Comparison of ENCODE assay signal across 1 cellular context in genomic region chr19:49113762-49114629, GRCh38.
TF ChIP-seq lines count a peak whose summit lies in the region.

Gene LIN7B (plus strand): TSS chr19:49114370. CDS start chr19:49114405, 35 bp downstream.

TF ChIP-seq in K562, 482 proteins besides CTCF, POLR2A, EP300 and RAD21 (continued from another document and continues in another):
- TF ChIP-seq, protein P1, sequence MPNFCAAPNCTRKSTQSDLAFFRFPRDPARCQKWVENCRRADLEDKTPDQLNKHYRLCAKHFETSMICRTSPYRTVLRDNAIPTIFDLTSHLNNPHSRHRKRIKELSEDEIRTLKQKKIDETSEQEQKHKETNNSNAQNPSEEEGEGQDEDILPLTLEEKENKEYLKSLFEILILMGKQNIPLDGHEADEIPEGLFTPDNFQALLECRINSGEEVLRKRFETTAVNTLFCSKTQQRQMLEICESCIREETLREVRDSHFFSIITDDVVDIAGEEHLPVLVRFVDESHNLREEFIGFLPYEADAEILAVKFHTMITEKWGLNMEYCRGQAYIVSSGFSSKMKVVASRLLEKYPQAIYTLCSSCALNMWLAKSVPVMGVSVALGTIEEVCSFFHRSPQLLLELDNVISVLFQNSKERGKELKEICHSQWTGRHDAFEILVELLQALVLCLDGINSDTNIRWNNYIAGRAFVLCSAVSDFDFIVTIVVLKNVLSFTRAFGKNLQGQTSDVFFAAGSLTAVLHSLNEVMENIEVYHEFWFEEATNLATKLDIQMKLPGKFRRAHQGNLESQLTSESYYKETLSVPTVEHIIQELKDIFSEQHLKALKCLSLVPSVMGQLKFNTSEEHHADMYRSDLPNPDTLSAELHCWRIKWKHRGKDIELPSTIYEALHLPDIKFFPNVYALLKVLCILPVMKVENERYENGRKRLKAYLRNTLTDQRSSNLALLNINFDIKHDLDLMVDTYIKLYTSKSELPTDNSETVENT (CRISPR knock-in tag; IDR thresholded peaks at IDR 0.05): peak; percentile 71; the same call in 1 of the 2 replicates
- no peak for TF ChIP-seq PYGO2 (tag; IDR thresholded peaks at IDR 0.05)
- 0 out of 2 replicates have a peak, but pooled peaks have one; percentile 60 for TF ChIP-seq SMARCA5 (IDR thresholded peaks at IDR 0.05)
- 0 out of 2 replicates have a peak, but pooled peaks have one; percentile 29 for TF ChIP-seq MIER1 (IDR thresholded peaks at IDR 0.05; ENCODE audit: low read depth)
- no peak for TF ChIP-seq TCFL5 (CRISPR knock-in tag; conservative IDR thresholded peaks at IDR 0.05)
- TF ChIP-seq RFX1 (IDR thresholded peaks at IDR 0.05): no peak
- no peak for TF ChIP-seq FOS (IDR thresholded peaks at IDR 0.05; ENCODE audit: extremely low read depth, insufficient read length)
- peak; percentile 52 for TF ChIP-seq SUPT5H (IDR thresholded peaks at IDR 0.05)
- TF ChIP-seq ZFP36 (IDR thresholded peaks at IDR 0.05; ENCODE audit: low read depth, low read length, partially characterized antibody): no peak
- TF ChIP-seq, protein P2, sequence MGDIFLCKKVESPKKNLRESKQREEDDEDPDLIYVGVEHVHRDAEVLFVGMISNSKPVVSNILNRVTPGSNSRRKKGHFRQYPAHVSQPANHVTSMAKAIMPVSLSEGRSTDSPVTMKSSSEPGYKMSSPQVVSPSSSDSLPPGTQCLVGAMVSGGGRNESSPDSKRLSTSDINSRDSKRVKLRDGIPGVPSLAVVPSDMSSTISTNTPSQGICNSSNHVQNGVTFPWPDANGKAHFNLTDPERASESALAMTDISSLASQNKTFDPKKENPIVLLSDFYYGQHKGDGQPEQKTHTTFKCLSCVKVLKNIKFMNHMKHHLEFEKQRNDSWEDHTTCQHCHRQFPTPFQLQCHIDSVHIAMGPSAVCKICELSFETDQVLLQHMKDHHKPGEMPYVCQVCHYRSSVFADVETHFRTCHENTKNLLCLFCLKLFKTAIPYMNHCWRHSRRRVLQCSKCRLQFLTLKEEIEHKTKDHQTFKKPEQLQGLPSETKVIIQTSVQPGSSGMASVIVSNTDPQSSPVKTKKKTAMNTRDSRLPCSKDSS (IDR thresholded peaks at IDR 0.05; ENCODE audit: low read depth, partially characterized antibody): no peak
- TF ChIP-seq HCFC1 (IDR thresholded peaks at IDR 0.05; ENCODE audit: low read depth, low read length): peak; percentile 41; the same call in 1 of the 2 replicates
- TF ChIP-seq TAL1 (IDR thresholded peaks at IDR 0.05): no peak
- no peak for TF ChIP-seq PHTF2 (CRISPR knock-in tag; IDR thresholded peaks at IDR 0.05)
- TF ChIP-seq ESRRB (CRISPR knock-in tag; IDR thresholded peaks at IDR 0.05; ENCODE audit: borderline replicate concordance): no peak
- no peak for TF ChIP-seq ZNF274 (IDR thresholded peaks at IDR 0.05; ENCODE audit: borderline replicate concordance, low read depth, low read length)
- no peak for TF ChIP-seq CSDE1 (IDR thresholded peaks at IDR 0.05)
- no peak for TF ChIP-seq HEY1 (CRISPR knock-in tag; IDR thresholded peaks at IDR 0.05; ENCODE audit: borderline replicate concordance)
- TF ChIP-seq REST (CRISPR knock-in tag; IDR thresholded peaks at IDR 0.05; ENCODE audit: low read depth): no peak
- no peak for TF ChIP-seq SMAD1 (IDR thresholded peaks at IDR 0.05; ENCODE audit: low read depth, low read length, partially characterized antibody)
- TF ChIP-seq JUNB (CRISPR knock-in tag; conservative IDR thresholded peaks at IDR 0.05): no peak
- no peak for TF ChIP-seq TCF7 (IDR thresholded peaks at IDR 0.05; ENCODE audit: borderline replicate concordance)
- TF ChIP-seq SRSF9 (IDR thresholded peaks at IDR 0.05; ENCODE audit: borderline replicate concordance, low read depth, low read length): no peak
- TF ChIP-seq EWSR1 (IDR thresholded peaks at IDR 0.05; ENCODE audit: borderline replicate concordance, low read depth, partially characterized antibody): no peak
- TF ChIP-seq ATF3 (IDR thresholded peaks at IDR 0.05): no peak
- 0 out of 2 replicates have a peak, but pooled peaks have one; percentile 35 for TF ChIP-seq ATF3 (CRISPR knock-in tag; conservative IDR thresholded peaks at IDR 0.05)
- TF ChIP-seq ZNF75A (CRISPR knock-in tag; IDR thresholded peaks at IDR 0.05): no peak
- TF ChIP-seq, protein P3, sequence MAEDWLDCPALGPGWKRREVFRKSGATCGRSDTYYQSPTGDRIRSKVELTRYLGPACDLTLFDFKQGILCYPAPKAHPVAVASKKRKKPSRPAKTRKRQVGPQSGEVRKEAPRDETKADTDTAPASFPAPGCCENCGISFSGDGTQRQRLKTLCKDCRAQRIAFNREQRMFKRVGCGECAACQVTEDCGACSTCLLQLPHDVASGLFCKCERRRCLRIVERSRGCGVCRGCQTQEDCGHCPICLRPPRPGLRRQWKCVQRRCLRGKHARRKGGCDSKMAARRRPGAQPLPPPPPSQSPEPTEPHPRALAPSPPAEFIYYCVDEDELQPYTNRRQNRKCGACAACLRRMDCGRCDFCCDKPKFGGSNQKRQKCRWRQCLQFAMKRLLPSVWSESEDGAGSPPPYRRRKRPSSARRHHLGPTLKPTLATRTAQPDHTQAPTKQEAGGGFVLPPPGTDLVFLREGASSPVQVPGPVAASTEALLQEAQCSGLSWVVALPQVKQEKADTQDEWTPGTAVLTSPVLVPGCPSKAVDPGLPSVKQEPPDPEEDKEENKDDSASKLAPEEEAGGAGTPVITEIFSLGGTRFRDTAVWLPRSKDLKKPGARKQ (CRISPR knock-in tag; IDR thresholded peaks at IDR 0.05): no peak
- no peak for TF ChIP-seq THRA (IDR thresholded peaks at IDR 0.05)
- TF ChIP-seq GTF2A2 (tag; IDR thresholded peaks at IDR 0.05): no peak
- TF ChIP-seq ZNF764 (CRISPR knock-in tag; IDR thresholded peaks at IDR 0.05; ENCODE audit: low read depth): no peak
- TF ChIP-seq, protein P4, sequence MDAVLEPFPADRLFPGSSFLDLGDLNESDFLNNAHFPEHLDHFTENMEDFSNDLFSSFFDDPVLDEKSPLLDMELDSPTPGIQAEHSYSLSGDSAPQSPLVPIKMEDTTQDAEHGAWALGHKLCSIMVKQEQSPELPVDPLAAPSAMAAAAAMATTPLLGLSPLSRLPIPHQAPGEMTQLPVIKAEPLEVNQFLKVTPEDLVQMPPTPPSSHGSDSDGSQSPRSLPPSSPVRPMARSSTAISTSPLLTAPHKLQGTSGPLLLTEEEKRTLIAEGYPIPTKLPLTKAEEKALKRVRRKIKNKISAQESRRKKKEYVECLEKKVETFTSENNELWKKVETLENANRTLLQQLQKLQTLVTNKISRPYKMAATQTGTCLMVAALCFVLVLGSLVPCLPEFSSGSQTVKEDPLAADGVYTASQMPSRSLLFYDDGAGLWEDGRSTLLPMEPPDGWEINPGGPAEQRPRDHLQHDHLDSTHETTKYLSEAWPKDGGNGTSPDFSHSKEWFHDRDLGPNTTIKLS (IDR thresholded peaks at IDR 0.05; ENCODE audit: borderline replicate concordance, low read depth): peak; percentile 68; the same call in 1 of the 2 replicates
- no peak for TF ChIP-seq ILF3 (IDR thresholded peaks at IDR 0.05; ENCODE audit: borderline replicate concordance)
- TF ChIP-seq HOXB6 (CRISPR knock-in tag; IDR thresholded peaks at IDR 0.05; ENCODE audit: borderline replicate concordance): no peak
- no peak for TF ChIP-seq RBM25 (IDR thresholded peaks at IDR 0.05; ENCODE audit: low read depth, low read length, severe bottlenecking)
- no peak for TF ChIP-seq ZNF707 (CRISPR knock-in tag; conservative IDR thresholded peaks at IDR 0.05)
- TF ChIP-seq SAP30 (IDR thresholded peaks at IDR 0.05; ENCODE audit: borderline replicate concordance, insufficient read depth, low read depth, low read length, poor library complexity, severe bottlenecking): no peak
- no peak for TF ChIP-seq PCBP2 (IDR thresholded peaks at IDR 0.05; ENCODE audit: low read depth, low read length, poor library complexity, severe bottlenecking)
- no peak for TF ChIP-seq PPARD (CRISPR knock-in tag; IDR thresholded peaks at IDR 0.05)
- no peak for TF ChIP-seq HMG20B (CRISPR knock-in tag; IDR thresholded peaks at IDR 0.05)
- no peak for TF ChIP-seq MLX (CRISPR knock-in tag; conservative IDR thresholded peaks at IDR 0.05)
- no peak for TF ChIP-seq PATZ1 (CRISPR knock-in tag; IDR thresholded peaks at IDR 0.05; ENCODE audit: borderline replicate concordance)
- peak; percentile 43; the same call in 1 of the 2 replicates for TF ChIP-seq MYC (IDR thresholded peaks at IDR 0.05; ENCODE audit: low read depth, low read length)
- no peak for TF ChIP-seq MYC (CRISPR knock-in tag; IDR thresholded peaks at IDR 0.05; ENCODE audit: borderline replicate concordance, low read depth)
- no peak for TF ChIP-seq LEF1 (IDR thresholded peaks at IDR 0.05)
- no peak for TF ChIP-seq CBX3 (IDR thresholded peaks at IDR 0.05; ENCODE audit: borderline replicate concordance in 1 of 2, low read length in 2 of 2)
- TF ChIP-seq FOXJ2 (tag; IDR thresholded peaks at IDR 0.05): no peak
- peak; percentile 50; the same call in 1 of the 2 replicates for TF ChIP-seq DNMT1 (IDR thresholded peaks at IDR 0.05)
- no peak; the same call in 1 of the 2 replicates for TF ChIP-seq FOSL1 (tag; conservative IDR thresholded peaks at IDR 0.05)
- no peak for TF ChIP-seq ZC3H8 (IDR thresholded peaks at IDR 0.05)
- no peak for TF ChIP-seq CBFB (CRISPR knock-in tag; IDR thresholded peaks at IDR 0.05)
- TF ChIP-seq ADNP (tag; IDR thresholded peaks at IDR 0.05): no peak
- TF ChIP-seq DDX20 (tag; IDR thresholded peaks at IDR 0.05; ENCODE audit: low read depth): no peak
- TF ChIP-seq RBM17 (IDR thresholded peaks at IDR 0.05; ENCODE audit: borderline replicate concordance, low read depth, low read length): no peak
- TF ChIP-seq ZNF830 (CRISPR knock-in tag; IDR thresholded peaks at IDR 0.05): no peak
- TF ChIP-seq STAT5A (IDR thresholded peaks at IDR 0.05; ENCODE audit: borderline replicate concordance, low read length): no peak
- TF ChIP-seq SRF (CRISPR knock-in tag; IDR thresholded peaks at IDR 0.05): no peak
- no peak for TF ChIP-seq MCM5 (IDR thresholded peaks at IDR 0.05; ENCODE audit: low read depth)
- no peak for TF ChIP-seq PHB (CRISPR knock-in tag; IDR thresholded peaks at IDR 0.05)
- no peak for TF ChIP-seq CHCHD3 (CRISPR knock-in tag; IDR thresholded peaks at IDR 0.05)
